ENCODE assay signal across 8 cellular contexts in the genomic region with DNA sequence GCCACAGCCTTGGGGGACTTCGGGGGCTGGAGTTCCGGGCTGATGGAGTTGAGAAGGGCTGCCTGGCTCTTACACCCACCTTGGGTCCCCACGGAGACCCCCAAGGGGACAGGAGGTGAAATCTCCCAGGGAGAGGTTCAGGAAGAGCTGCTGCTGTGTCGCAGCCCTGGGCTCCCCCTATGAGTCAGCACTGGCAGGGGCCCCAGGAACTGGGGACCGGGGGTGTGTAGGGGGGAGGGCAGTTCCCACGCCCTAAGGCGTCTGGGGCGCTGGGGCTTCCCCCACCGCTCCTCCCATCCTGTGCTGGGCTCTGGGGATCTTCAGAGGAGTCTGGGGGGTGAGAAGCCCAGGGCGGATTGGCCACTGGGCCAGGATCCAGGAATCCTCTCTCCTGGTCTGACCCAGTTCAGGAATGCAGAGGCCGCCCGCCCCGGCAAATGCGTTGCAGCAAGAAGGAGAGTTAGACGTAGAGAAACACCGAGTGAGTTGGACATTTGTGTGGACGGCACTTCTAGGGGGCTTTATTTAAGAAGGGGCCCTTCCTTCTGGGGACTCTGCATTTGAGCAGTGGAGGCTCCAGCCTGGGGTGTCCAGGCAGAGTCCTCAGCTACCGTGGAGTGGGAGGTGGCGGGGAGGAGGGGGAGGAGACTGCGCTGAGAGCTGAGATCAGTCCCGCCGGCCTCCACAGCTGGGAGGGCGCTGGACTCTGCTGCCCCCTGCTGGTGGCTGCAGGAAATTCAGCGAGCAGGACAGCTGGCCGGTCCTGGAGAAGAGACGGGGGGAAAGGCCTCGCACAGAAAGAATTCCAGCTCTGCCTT. TPM values are rescaled to one million over a fixed set of nuclear protein-coding genes. Genes with fewer than 3 reads are reported as not detected.
DNase-seq lines count a peak whose midpoint lies in the region; ATAC-seq lines count a peak whose summit lies in the region.

No MANE protein-coding gene starts in this region.

- H3K4me3 ChIP-seq in ectodermal cell (ENCODE audit: insufficient read depth, low read depth, low read length), result peak overlapping the region; percentile 33

- CTCF ChIA-PET in activated CD4-positive, alpha-beta memory T cell treated with anti-CD3 and anti-CD28 coated beads for 36 hours (lab: Charles Lee), result interaction anchor here (0.5 to 4.8 kb wide), 50 partner anchors 10 to 896 kb away, joined by 3 to 145 read pairs (median 4); a partner anchor contains a TSS

- no peaks in the 10 kb centered on the region for H3K36me3 ChIP-seq in ectodermal cell (ENCODE audit: control insufficient read depth, insufficient read depth, low read length)

- ATAC-seq in GM19025 (IDR thresholded peaks at IDR 0.05; ENCODE audit: low read depth, unreplicated experiment) (peak; percentile 75), HG03354 (IDR thresholded peaks at IDR 0.05; ENCODE audit: poor library complexity, severe bottlenecking, unreplicated experiment) (peak; percentile 70)

- H3K27me3 Mint-ChIP-seq in activated CD4-positive, alpha-beta memory T cell treated with anti-CD3 and anti-CD28 coated beads for 36 hours, result peaks cover 21% of the 10 kb centered on the region

- 20 to 22% methylated on average over 27 of the region's 27 CpGs for WGBS in ectodermal cell, 2 experiments

- H3K27ac Mint-ChIP-seq in activated CD4-positive, alpha-beta memory T cell treated with anti-CD3 and anti-CD28 coated beads for 36 hours, result peak overlapping the region; percentile 99

- no peak overlapping the region for H3K27ac ChIP-seq in ectodermal cell (ENCODE audit: insufficient read depth, low read depth, low read length, poor library complexity, severe bottlenecking)

- intact Hi-C loops in activated CD4-positive, alpha-beta memory T cell treated with anti-CD3 and anti-CD28 coated beads for 36 hours (cut with micrococcal nuclease), result loop anchor here (1.0 to 10.0 kb wide), 7 partner anchors 15 to 585 kb away; no protein-coding TSS in a partner anchor

- H3K4me3 Mint-ChIP-seq in activated CD4-positive, alpha-beta memory T cell treated with anti-CD3 and anti-CD28 coated beads for 36 hours, result peak overlapping the region; percentile 97

- no peaks in the 10 kb centered on the region for H3K9me3 Mint-ChIP-seq in activated CD4-positive, alpha-beta memory T cell treated with anti-CD3 and anti-CD28 coated beads for 36 hours

- no peaks in the 10 kb centered on the region for H3K36me3 Mint-ChIP-seq in activated CD4-positive, alpha-beta memory T cell treated with anti-CD3 and anti-CD28 coated beads for 36 hours

- H3K27me3 ChIP-seq in ectodermal cell (ENCODE audit: control insufficient read depth, insufficient read depth, low read length, poor library complexity, severe bottlenecking), result peaks cover 54% of the 10 kb centered on the region

- H3K4me1 Mint-ChIP-seq in activated CD4-positive, alpha-beta memory T cell treated with anti-CD3 and anti-CD28 coated beads for 36 hours (ENCODE audit: low read depth), result peaks cover 38% of the 10 kb centered on the region

- no peaks in the 10 kb centered on the region for H3K9me3 ChIP-seq in ectodermal cell (ENCODE audit: control insufficient read depth, low read length)

- peaks cover 13% of the 10 kb centered on the region for H3K4me1 ChIP-seq in ectodermal cell (ENCODE audit: control insufficient read depth, insufficient read depth, low read length)

- POLR2A ChIA-PET in activated CD4-positive, alpha-beta memory T cell treated with anti-CD3 and anti-CD28 coated beads for 36 hours (lab: Charles Lee), result interaction anchor here (0.6 to 3.6 kb wide), 18 partner anchors 12 to 1129 kb away, joined by 3 to 36 read pairs (median 6); a partner anchor contains a TSS

- DNase-seq in AML-193 (lab: John Stamatoyannopoulos, UW), result peak; percentile 73 to 75
- peak; percentile 85 for DNase-seq in NCI-H69 (lab: John Stamatoyannopoulos, UW)
- peak; percentile 94 for DNase-seq in activated CD4-positive, alpha-beta memory T cell treated with anti-CD3 and anti-CD28 coated beads for 36 hours
- peak; percentile 92 to 93 for DNase-seq in lung microvascular endothelial cell (ENCODE audit: low read depth in 2 of 2)
- DNase-seq in stimulated activated CD4-positive, alpha-beta T cell treated with anti-CD3 and anti-CD28 coated beads, TNF-alpha, amount 100 ng/mL, for 4 hours (ENCODE audit: low read depth in 3 of 3), result peak; percentile 79 to 82 (median 81)

RNA-seq across cellular contexts. Expression of a gene that starts 15.0 kb away (rescaled TPM):
- total RNA-seq in activated CD4-positive, alpha-beta memory T cell treated with anti-CD3 and anti-CD28 coated beads for 36 hours, result 1 to 10 TPM; 1.1 to 2.7 TPM
- not detected for polyA plus RNA-seq in ectodermal cell (2013, experiment 1 of 4)
- polyA plus RNA-seq in ectodermal cell (2013, experiment 2 of 4), result not detected
- not detected for polyA plus RNA-seq in ectodermal cell (2013, experiment 3 of 4)
- polyA plus RNA-seq in ectodermal cell (2013, experiment 4 of 4), result not detected
- total RNA-seq in lung microvascular endothelial cell, result 0.40 TPM in 1 of 2 replicates, not detected in the other

RNA-seq across cellular contexts. Expression of a gene that starts 44.0 kb away (rescaled TPM):
- total RNA-seq in activated CD4-positive, alpha-beta memory T cell treated with anti-CD3 and anti-CD28 coated beads for 36 hours, result 1 to 10 TPM; 7.7 to 9.0 TPM
- 5.8 TPM for polyA plus RNA-seq in ectodermal cell (2013, experiment 1 of 4)
- polyA plus RNA-seq in ectodermal cell (2013, experiment 2 of 4), result 4.4 TPM
- 2.7 TPM for polyA plus RNA-seq in ectodermal cell (2013, experiment 3 of 4)
- polyA plus RNA-seq in ectodermal cell (2013, experiment 4 of 4), result 2.4 TPM
- under 0.01 and 0.20 TPM in 2 replicates for total RNA-seq in lung microvascular endothelial cell

RNA-seq across cellular contexts. Expression of a gene that starts 44.1 kb away (rescaled TPM):
- total RNA-seq in activated CD4-positive, alpha-beta memory T cell treated with anti-CD3 and anti-CD28 coated beads for 36 hours, result 10 to 100 TPM; 25.8 to 31.0 TPM
- 33.5 TPM for polyA plus RNA-seq in ectodermal cell (2013, experiment 1 of 4)
- 23.8 TPM for polyA plus RNA-seq in ectodermal cell (2013, experiment 2 of 4)
- polyA plus RNA-seq in ectodermal cell (2013, experiment 3 of 4), result 23.9 TPM
- 25.9 TPM for polyA plus RNA-seq in ectodermal cell (2013, experiment 4 of 4)
- 3.3 and 3.8 TPM in 2 replicates for total RNA-seq in lung microvascular endothelial cell
